14 cellular contexts compared by ENCODE assay signal in the genomic region with DNA sequence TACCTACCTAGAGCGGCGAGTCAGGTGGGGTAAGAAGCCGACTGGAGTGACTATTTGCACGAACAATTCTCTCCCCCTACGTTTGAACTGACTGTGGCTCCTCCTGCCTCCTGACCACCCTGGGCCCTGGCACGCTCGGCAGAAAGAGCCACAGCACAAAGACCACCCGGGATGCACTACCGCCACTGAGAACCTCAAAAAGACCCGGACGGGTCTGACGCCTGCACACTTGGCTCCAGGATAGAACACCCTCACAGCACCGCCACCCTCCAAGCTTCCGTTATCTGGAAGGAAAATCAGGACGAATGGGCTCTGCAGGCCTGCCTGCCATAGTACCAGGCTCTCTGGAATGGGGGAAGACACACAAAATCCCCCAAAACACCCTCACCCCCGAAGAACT. TPM values are rescaled to one million over a fixed set of nuclear protein-coding genes. Genes with fewer than 3 reads are reported as not detected.
A peak's percentile ranks its signal among the peaks of the same experiment; 100 is the strongest.
DNase-seq lines count a peak whose midpoint lies in the region; ATAC-seq and TF ChIP-seq lines count a peak whose summit lies in the region.
"Had no signal": no experiment of that assay in that cellular context is flagged by ENCODE, and none has a peak within 500 bp of the region (broad histone marks: within the 10 kb centered on the region; RNA-seq: fewer than 3 reads in every experiment).

No MANE protein-coding gene starts in this region.

- TF ChIP-seq POLR2A in sigmoid colon (IDR thresholded peaks at IDR 0.05), result no peak

- TF ChIP-seq CTCF in activated CD8-positive, alpha-beta T cell treated with anti-CD3 and anti-CD28 coated beads for 36 hours (IDR thresholded peaks at IDR 0.05), result no peak
- no peak for TF ChIP-seq CTCF in sigmoid colon (IDR thresholded peaks at IDR 0.05)

- no peaks in the 10 kb centered on the region for H3K9me3 ChIP-seq in sigmoid colon
- H3K9me3 ChIP-seq in HAP-1, result no peaks in the 10 kb centered on the region
- H3K9me3 ChIP-seq: gastroesophageal sphincter, vagina had no signal

- intact Hi-C loops in activated CD8-positive, alpha-beta T cell treated with anti-CD3 and anti-CD28 coated beads for 36 hours (cut with micrococcal nuclease), result no loop called here
- intact Hi-C loops in sigmoid colon (cut with DNase I), result loop anchor here (10.0 kb wide), 1 partner anchor 425 kb away; no protein-coding TSS in a partner anchor

- H3K27ac Mint-ChIP-seq in activated T-cell treated with anti-CD3 and anti-CD28 coated beads, Interleukin-2, amount 50 U/mL, for 24 hours, result peak overlapping the region; percentile 38
- H3K27ac Mint-ChIP-seq in activated CD8-positive, alpha-beta T cell treated with anti-CD3 and anti-CD28 coated beads for 36 hours, result no peak overlapping the region
- H3K27ac Mint-ChIP-seq in immature natural killer cell, result peak overlapping the region in 1 of 6 donors; percentile 35

- H3K4me1 ChIP-seq in sigmoid colon, result peaks cover 0 to 35% (median 29%) of the 10 kb centered on the region in 4 donors
- peaks cover 9% of the 10 kb centered on the region; the same call in 1 of the 2 replicates for H3K4me1 ChIP-seq in HAP-1

- H3K27me3 Mint-ChIP-seq in activated T-cell treated with anti-CD3 and anti-CD28 coated beads, Interleukin-2, amount 50 U/mL, for 24 hours, result peaks cover under 1% of the 10 kb centered on the region
- no peaks in the 10 kb centered on the region for H3K27me3 Mint-ChIP-seq in activated CD8-positive, alpha-beta T cell treated with anti-CD3 and anti-CD28 coated beads for 36 hours
- peaks cover 0 to 4% (median 3%) of the 10 kb centered on the region in 3 donors for H3K27me3 Mint-ChIP-seq in immature natural killer cell (ENCODE audit: low read depth in 3 of 3)

- no peak for ATAC-seq in activated CD8-positive, alpha-beta T cell treated with anti-CD3 and anti-CD28 coated beads for 36 hours
- ATAC-seq: gastroesophageal sphincter had no signal

- POLR2A ChIA-PET in activated CD8-positive, alpha-beta T cell treated with anti-CD3 and anti-CD28 coated beads for 36 hours (lab: Charles Lee), result interaction anchor here (0.9 kb wide), 1 partner anchor 256 kb away, joined by 3 read pairs; no protein-coding TSS in a partner anchor

- H3K27me3 ChIP-seq in sigmoid colon (no peaks in the 10 kb centered on the region), HAP-1 (ENCODE audit: low read depth) (no peaks in the 10 kb centered on the region)
- H3K27me3 ChIP-seq: gastroesophageal sphincter, vagina had no signal

- peaks cover 54% of the 10 kb centered on the region for H3K36me3 Mint-ChIP-seq in activated T-cell treated with anti-CD3 and anti-CD28 coated beads, Interleukin-2, amount 50 U/mL, for 24 hours (ENCODE audit: low read depth)
- peaks cover 7% of the 10 kb centered on the region for H3K36me3 Mint-ChIP-seq in activated CD8-positive, alpha-beta T cell treated with anti-CD3 and anti-CD28 coated beads for 36 hours (ENCODE audit: low read depth)
- H3K36me3 Mint-ChIP-seq in immature natural killer cell, result peaks cover 0 to 4% (median 4%) of the 10 kb centered on the region in 3 donors

- in situ Hi-C loops in HAP-1 (cut with MboI; ENCODE audit: low sequenced_read_pairs), result no loop called here

- no peak overlapping the region for H3K27ac ChIP-seq in sigmoid colon
- H3K27ac ChIP-seq: gastroesophageal sphincter, vagina had no signal

- H3K4me1 Mint-ChIP-seq in activated T-cell treated with anti-CD3 and anti-CD28 coated beads, Interleukin-2, amount 50 U/mL, for 24 hours (ENCODE audit: low read depth), result peaks cover 44% of the 10 kb centered on the region
- H3K4me1 Mint-ChIP-seq in activated CD8-positive, alpha-beta T cell treated with anti-CD3 and anti-CD28 coated beads for 36 hours (ENCODE audit: low read depth), result peaks cover 30% of the 10 kb centered on the region
- peaks cover 40 to 47% of the 10 kb centered on the region in 2 donors for H3K4me1 Mint-ChIP-seq in immature natural killer cell

- H3K9me3 Mint-ChIP-seq in activated T-cell treated with anti-CD3 and anti-CD28 coated beads, Interleukin-2, amount 50 U/mL, for 24 hours, result no peaks in the 10 kb centered on the region
- no peaks in the 10 kb centered on the region for H3K9me3 Mint-ChIP-seq in activated CD8-positive, alpha-beta T cell treated with anti-CD3 and anti-CD28 coated beads for 36 hours
- H3K9me3 Mint-ChIP-seq in immature natural killer cell, result peaks cover 0 to 4% (median 0%) of the 10 kb centered on the region in 6 donors
- H3K9me3 Mint-ChIP-seq: H9 had no signal

- H3K36me3 ChIP-seq in sigmoid colon (peaks cover 0 to 8% (median 2%) of the 10 kb centered on the region in 4 donors), HAP-1 (replicated peaks) (peaks cover 4% of the 10 kb centered on the region)

- 94% methylated on average over 16 of the region's 16 CpGs for WGBS in sigmoid colon, 2 donors

- CTCF ChIA-PET in activated CD8-positive, alpha-beta T cell treated with anti-CD3 and anti-CD28 coated beads for 36 hours (lab: Charles Lee), result no interaction called here

- TF ChIP-seq EP300 in sigmoid colon (IDR thresholded peaks at IDR 0.05), result no peak

- H3K4me3 ChIP-seq in sigmoid colon, result peak overlapping the region in 1 of 4 donors; percentile 97
- no peak overlapping the region for H3K4me3 ChIP-seq in HAP-1

- no peak for DNase-seq in activated T-cell treated with anti-CD3 and anti-CD28 coated beads, Interleukin-2, amount 50 U/mL, for 24 hours
- DNase-seq in activated T-cell treated with anti-CD3 and anti-CD28 coated beads, Interleukin-2, amount 50 U/mL, for 48 hours, result no peak
- no peak for DNase-seq in activated CD8-positive, alpha-beta T cell treated with anti-CD3 and anti-CD28 coated beads for 36 hours
- DNase-seq in immature natural killer cell, result no peak
- peak; percentile 59 for DNase-seq in sigmoid colon
- no peak for DNase-seq in HAP-1 (ENCODE audit: low spot score in 2 of 2)
- no peak for DNase-seq in SHP77 (lab: John Stamatoyannopoulos, UW)
- no peak for DNase-seq in HPDE6-E6E7 (ENCODE audit: extremely low spot score)
- DNase-seq: ACHN; effector CD8-positive, alpha-beta T cell; small intestine had no signal

- H3K4me3 Mint-ChIP-seq in activated T-cell treated with anti-CD3 and anti-CD28 coated beads, Interleukin-2, amount 50 U/mL, for 24 hours, result peak overlapping the region; percentile 100
- H3K4me3 Mint-ChIP-seq in activated CD8-positive, alpha-beta T cell treated with anti-CD3 and anti-CD28 coated beads for 36 hours, result peak overlapping the region; percentile 100
- H3K4me3 Mint-ChIP-seq in immature natural killer cell, result peak overlapping the region; percentile 38 to 99 (median 97)

RNA-seq across cellular contexts. Expression of a gene that starts 2.2 kb away (rescaled TPM):
- total RNA-seq in activated CD8-positive, alpha-beta T cell treated with anti-CD3 and anti-CD28 coated beads for 36 hours, result 10 to 100 TPM; 46.0 to 49.8 TPM
- polyA plus RNA-seq in immature natural killer cell (100 to 1,000 TPM in 2 of 3 donors, 10 to 100 TPM in 1; 98.7 to 185 (median 148) TPM), sigmoid colon (100 to 1,000 TPM in 1 of 3 donors, 10 to 100 TPM in 2; 25.2 to 123 (median 44.2) TPM)
- 100 to 1,000 TPM in 2 of 4 donors, 10 to 100 TPM in 2; 85.3 to 127 (median 99.6) TPM for total RNA-seq in sigmoid colon
